Comparison of ENCODE assay signal across 8 cellular contexts in genomic region chr19:6481541-6482342, GRCh38. TPM values are rescaled to one million over a fixed set of nuclear protein-coding genes. Genes with fewer than 3 reads are reported as not detected.
A peak's percentile ranks its signal among the peaks of the same experiment; 100 is the strongest.
DNase-seq lines count a peak whose midpoint lies in the region; ATAC-seq and TF ChIP-seq lines count a peak whose summit lies in the region.

Gene DENND1C (minus strand): TSS chr19:6481787. CDS start chr19:6481695, 92 bp downstream.

- DNase-seq in CD14-positive monocyte (ENCODE audit: low spot score) (peak; percentile 77), activated T-helper 1 cell treated with Interleukin-2 at 50 U/mL for 16 hours (ENCODE audit: low read depth) (peak; percentile 55), glutamatergic neuron (peak; percentile 50), spleen (peak; percentile 95), NCI-H446 treated with DMSO at 0.1 percent for 48 hours (lab: John Stamatoyannopoulos, UW) (no peak), NCI-H187 (lab: John Stamatoyannopoulos, UW) (no peak)

- H3K4me3 Mint-ChIP-seq in CD14-positive monocyte: peak within 1 kb of the TSS; percentile 96 to 99
- H3K4me3 Mint-ChIP-seq in glutamatergic neuron (ENCODE audit: unreplicated experiment): peak within 1 kb of the TSS; percentile 47

- peaks cover 13% of the 10 kb centered on the region for H3K36me3 ChIP-seq in OCI-LY1 (ENCODE audit: insufficient read depth, low read length)
- peaks cover 0 to 33% (median 8%) of the 10 kb centered on the region in 6 donors for H3K36me3 ChIP-seq in spleen

- ATAC-seq in GM21723 (IDR thresholded peaks at IDR 0.05; ENCODE audit: unreplicated experiment): peak; percentile 72

- H3K9me3 ChIP-seq in OCI-LY1 (ENCODE audit: low read length) (no peaks in the 10 kb centered on the region), spleen (no peaks in the 10 kb centered on the region)

- no peaks in the 10 kb centered on the region for H4K20me1 ChIP-seq in OCI-LY1 (ENCODE audit: insufficient read depth, low read length)

- intact Hi-C loops in CD14-positive monocyte (cut with micrococcal nuclease): no loop called here
- intact Hi-C loops in spleen (cut with DNase I; ENCODE audit: low total_unique reads): no loop called here

- H3K9me3 Mint-ChIP-seq in CD14-positive monocyte: peaks cover 0 to 2% (median 0%) of the 10 kb centered on the region in 7 donors
- no peaks in the 10 kb centered on the region for H3K9me3 Mint-ChIP-seq in glutamatergic neuron (ENCODE audit: unreplicated experiment)

- H3K4me3 ChIP-seq in OCI-LY1 (ENCODE audit: low read depth, low read length, poor library complexity, severe bottlenecking) (peak within 1 kb of the TSS; percentile 75), spleen (peak within 1 kb of the TSS; percentile 42 to 76 (median 57))

- TF ChIP-seq POLR2A in spleen (IDR thresholded peaks at IDR 0.05): no peak

- H3K36me3 Mint-ChIP-seq in CD14-positive monocyte: peaks cover 12 to 23% of the 10 kb centered on the region in 2 donors
- no peaks in the 10 kb centered on the region for H3K36me3 Mint-ChIP-seq in glutamatergic neuron (ENCODE audit: unreplicated experiment)

- H3K4me1 Mint-ChIP-seq in CD14-positive monocyte (peaks cover 27% of the 10 kb centered on the region), glutamatergic neuron (ENCODE audit: low read depth, unreplicated experiment) (no peaks in the 10 kb centered on the region)

- H3K27ac Mint-ChIP-seq in CD14-positive monocyte (peak within 1 kb of the TSS; percentile 83 to 99 (median 96)), glutamatergic neuron (ENCODE audit: unreplicated experiment) (no peak within 1 kb of the TSS)

- H3K27me3 Mint-ChIP-seq in CD14-positive monocyte (ENCODE audit: low read depth in 3 of 3) (peaks cover 0 to 7% (median 2%) of the 10 kb centered on the region in 3 donors), glutamatergic neuron (ENCODE audit: unreplicated experiment) (no peaks in the 10 kb centered on the region)

- H3K27ac ChIP-seq in OCI-LY1 (ENCODE audit: low read depth, low read length, poor library complexity, severe bottlenecking): peak within 1 kb of the TSS; percentile 84
- peak within 1 kb of the TSS; percentile 83 to 96 (median 90) for H3K27ac ChIP-seq in spleen

- H3K9me2 ChIP-seq in OCI-LY1 (ENCODE audit: low read depth, low read length): no peaks in the 10 kb centered on the region

- no peaks in the 10 kb centered on the region for H3F3A ChIP-seq in OCI-LY1 (ENCODE audit: insufficient read depth, low read length)

- 0 out of 2 replicates have a peak within 1 kb of the TSS, but pooled peaks have one; percentile 13 for H2AFZ ChIP-seq in OCI-LY1 (ENCODE audit: low read length)

- H3K4me1 ChIP-seq in OCI-LY1 (ENCODE audit: insufficient read depth, low read length, severe bottlenecking): peaks cover 26% of the 10 kb centered on the region
- H3K4me1 ChIP-seq in spleen: peaks cover 0 to 53% (median 20%) of the 10 kb centered on the region in 6 donors

- TF ChIP-seq CTCF in CD14-positive monocyte (IDR thresholded peaks at IDR 0.05) (peak; percentile 77), OCI-LY1 (IDR thresholded peaks at IDR 0.05; ENCODE audit: low read length) (peak; percentile 37; the same call in 1 of the 2 replicates), glutamatergic neuron (IDR thresholded peaks at IDR 0.05; ENCODE audit: partially characterized antibody, unreplicated experiment) (peak; percentile 56), spleen (IDR thresholded peaks at IDR 0.05 in 8 of 11, conservative IDR thresholded peaks at IDR 0.05 in 3 of 11) (peak in 10 of 11 experiments; percentile 43 to 77 (median 68))

- H3K9ac ChIP-seq in OCI-LY1 (ENCODE audit: low read length): peak within 1 kb of the TSS; percentile 88

- H3K4me2 ChIP-seq in OCI-LY1 (ENCODE audit: low read length): peak within 1 kb of the TSS; percentile 90

- 10 to 19% (median 14%) methylated on average over 20 to 24 of the region's 24 CpGs for WGBS in spleen, 5 donors

- H3K79me2 ChIP-seq in OCI-LY1 (ENCODE audit: insufficient read depth, low read length): no peaks in the 10 kb centered on the region

- H3K27me3 ChIP-seq in OCI-LY1 (ENCODE audit: insufficient read depth, low read length) (no peaks in the 10 kb centered on the region), spleen (replicated peaks in 1 of 7) (peaks cover 0 to 5% (median 0%) of the 10 kb centered on the region in 7 donors)

RNA-seq across cellular contexts. Expression of gene DENND1C, which starts in this region (rescaled TPM):
- polyA plus RNA-seq in CD14-positive monocyte (10 to 100 TPM; 11.2 to 20.5 TPM), spleen (10 to 100 TPM; 36.8 to 67.1 (median 65.1) TPM)
- total RNA-seq in glutamatergic neuron (ENCODE audit: unreplicated experiment) (not detected), spleen (10 to 100 TPM; 39.3 to 70.9 (median 58.5) TPM)

Comparison
In these comparisons a context has a peak if more than half of its experiments do, and no peak if none do; other contexts are left out.
1. RNA of gene DENND1C (total RNA-seq): 39.3 to 70.9 TPM in spleen; not detected in glutamatergic neuron (single experiment); every median in the first group is over 10 times any median in the second.
2. Peak in DNase-seq in glutamatergic neuron; RNA of the gene not detected or under 1 TPM.
3. DNase-seq: peak in CD14-positive monocyte (single experiment), activated T-helper 1 cell treated with Interleukin-2 at 50 U/mL for 16 hours (single experiment) and spleen (single experiment); none in NCI-H446 treated with DMSO at 0.1 percent for 48 hours (single experiment) and NCI-H187 (0 of 2).
4. Peak in every context shown above with its lines, with median percentiles within 50 percentile points of each other: CTCF ChIP-seq.